Comparison of ENCODE assay signal across 18 cellular contexts in genomic region chr13:40228981-40229380, GRCh38.
"Had no signal": no experiment of that assay in that cellular context is flagged by ENCODE, and none has a peak within 500 bp of the region (broad histone marks: within the 10 kb centered on the region; RNA-seq: fewer than 3 reads in every experiment).

No MANE protein-coding gene starts in this region.

- H3K4me1 ChIP-seq: colonic mucosa had no signal

- H3K9me3 ChIP-seq: colonic mucosa, mucosa of descending colon, right atrium auricular region had no signal

- H3K36me3 ChIP-seq: colonic mucosa, neural progenitor cell, right atrium auricular region had no signal

- H3K27ac ChIP-seq: colonic mucosa, epithelial cell of prostate, neural progenitor cell had no signal

- H3K4me3 ChIP-seq: colonic mucosa, lung, mucosa of descending colon, neural progenitor cell, right atrium auricular region had no signal

- H3K27me3 ChIP-seq: colonic mucosa, neural progenitor cell, right atrium auricular region had no signal

- ATAC-seq: activated naive CD8-positive, alpha-beta T cell treated with anti-CD3 and anti-CD28 coated beads, Interleukin-2, amount 50 U/mL, for 24 hours; activated T-cell treated with anti-CD3 and anti-CD28 coated beads, Interleukin-2, amount 50 U/mL, for 4 hours; mucosa of descending colon; stimulated activated naive CD8-positive, alpha-beta T cell treated with anti-CD3 and anti-CD28 coated beads, Interleukin-15, Interleukin-2, amounts not matched to agents 100 U/mL and 50 U/mL, for 24 hours had no signal

- H3K4me2 ChIP-seq: neural progenitor cell had no signal

- H2AFZ ChIP-seq: neural progenitor cell had no signal

- H3K9ac ChIP-seq: neural progenitor cell had no signal

- DNase-seq: activated B cell treated with CpG ODN at 0.5 μM for 24 hours; activated CD4-positive, alpha-beta memory T cell treated with anti-CD3 and anti-CD28 coated beads for 36 hours; activated CD4-positive, alpha-beta T cell treated with anti-CD3 and anti-CD28 coated beads for 4 hours; activated effector memory CD4-positive, alpha-beta T cell treated with Interleukin-2 at 50 U/mL for 16 hours; activated naive CD4-positive, alpha-beta T cell treated with anti-CD3 and anti-CD28 coated beads, Interleukin-2, amount 10 ng/mL, durations not matched to agents 7 days and 5 days; activated naive CD8-positive, alpha-beta T cell treated with anti-CD3 and anti-CD28 coated beads, Interleukin-2, amount 50 U/mL, for 24 hours; activated T-cell treated with anti-CD3 and anti-CD28 coated beads, Interleukin-2, amount 50 U/mL, for 4 hours; aorta; colonic mucosa; endodermal cell; mucosa of descending colon; naive B cell; stimulated activated naive CD8-positive, alpha-beta T cell treated with anti-CD3 and anti-CD28 coated beads, Interleukin-15, Interleukin-2, amounts not matched to agents 100 U/mL and 50 U/mL, for 24 hours; trophoblast cell had no signal
